Comparison of ENCODE assay signal across 8 cellular contexts in the genomic region with DNA sequence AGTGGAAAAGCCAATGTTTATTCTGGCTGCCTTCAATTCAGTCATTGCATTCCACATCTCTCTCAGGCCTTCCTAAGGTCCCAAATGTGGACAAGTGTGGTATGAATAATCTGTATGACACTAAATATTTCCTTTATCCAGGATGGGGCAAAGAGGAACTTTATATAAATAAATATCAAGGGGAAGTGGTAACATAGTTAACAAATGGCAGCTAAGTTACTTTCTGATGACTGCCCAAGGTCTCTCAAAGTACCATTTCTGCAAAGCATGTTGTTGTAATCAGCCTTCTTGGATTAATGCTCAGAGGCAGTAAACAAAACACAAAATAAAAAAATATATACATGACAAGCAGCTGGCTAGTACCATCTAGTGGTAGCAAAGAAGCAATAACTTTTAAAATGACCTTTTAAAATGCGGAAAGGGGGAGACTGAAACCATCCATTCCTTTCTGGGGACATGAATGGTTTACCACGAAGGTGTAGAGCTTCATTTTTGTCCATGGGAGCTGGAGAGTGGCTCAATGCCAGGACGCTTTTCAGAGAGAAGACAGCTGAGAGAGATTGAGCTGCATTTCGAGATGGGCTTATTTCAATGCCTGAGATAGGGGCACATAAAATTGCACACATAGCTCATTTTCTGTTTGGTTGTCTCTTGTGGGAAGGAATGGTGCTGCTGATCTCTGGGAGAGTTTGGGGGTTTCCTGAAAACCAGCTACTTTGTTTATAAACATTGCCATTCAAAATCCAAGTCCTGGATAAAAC.
A peak's percentile ranks its signal among the peaks of the same experiment; 100 is the strongest.
DNase-seq lines count a peak whose midpoint lies in the region; ATAC-seq and TF ChIP-seq lines count a peak whose summit lies in the region.

No MANE protein-coding gene starts in this region.

- ATAC-seq in HG03571 (IDR thresholded peaks at IDR 0.05; ENCODE audit: unreplicated experiment) = no peak
- ATAC-seq in GM21786 (IDR thresholded peaks at IDR 0.05; ENCODE audit: unreplicated experiment) = no peak

- H3K4me1 ChIP-seq in BE2C (no peaks in the 10 kb centered on the region), HEK293 (ENCODE audit: control insufficient read depth, insufficient read depth, low read length) (no peaks in the 10 kb centered on the region), left ventricle myocardium inferior (peaks cover 6% of the 10 kb centered on the region), thyroid gland (no peaks in the 10 kb centered on the region)

- DNase-seq in BE2C (no peak), SHP77 (lab: John Stamatoyannopoulos, UW) (peak; percentile 10 to 12), left ventricle myocardium inferior (no peak), thyroid gland (peak in 1 of 2 donors; percentile 10), activated T-cell treated with anti-CD3 and anti-CD28 coated beads for 4 hours (no peak)

- WGBS in thyroid gland, 2 donors = 24 to 37% methylated on average over 4 of the region's 4 CpGs

- H3K27me3 ChIP-seq in BE2C (no peaks in the 10 kb centered on the region), left ventricle myocardium inferior (ENCODE audit: low read depth) (no peaks in the 10 kb centered on the region), thyroid gland (no peaks in the 10 kb centered on the region)

- no peak for TF ChIP-seq POLR2A in thyroid gland (IDR thresholded peaks at IDR 0.05)

- H3K36me3 ChIP-seq in BE2C (no peaks in the 10 kb centered on the region), HEK293 (ENCODE audit: control insufficient read depth in 2 of 2, insufficient read depth in 1 of 2, low read length in 2 of 2) (no peaks in the 10 kb centered on the region), left ventricle myocardium inferior (no peaks in the 10 kb centered on the region), thyroid gland (no peaks in the 10 kb centered on the region)

- TF ChIP-seq CTCF in BE2C (IDR thresholded peaks at IDR 0.05; ENCODE audit: low read depth, low read length) (peak; percentile 67), HEK293 (tag by site-specific recombination; IDR thresholded peaks at IDR 0.05) (no peak), left ventricle myocardium inferior (IDR thresholded peaks at IDR 0.05; ENCODE audit: borderline replicate concordance) (peak; percentile 74), thyroid gland (IDR thresholded peaks at IDR 0.05) (peak in 5 of 6 experiments; percentile 39 to 72 (median 64))

- H3K9me3 ChIP-seq in BE2C = no peaks in the 10 kb centered on the region
- no peaks in the 10 kb centered on the region for H3K9me3 ChIP-seq in HEK293 (ENCODE audit: control insufficient read depth, insufficient read depth, low read depth, low read length)
- peaks cover 19% of the 10 kb centered on the region for H3K9me3 ChIP-seq in left ventricle myocardium inferior (replicated peaks)
- H3K9me3 ChIP-seq in thyroid gland = no peaks in the 10 kb centered on the region

- CTCF ChIA-PET in HEK293 (lab: Yijun Ruan, JAX) = interaction anchor here (0.5 to 1.4 kb wide), 8 partner anchors 14 to 571 kb away, joined by 3 to 8 read pairs (median 3); no protein-coding TSS in a partner anchor

- intact Hi-C loops in left ventricle myocardium inferior (cut with micrococcal nuclease) = no loop called here
- intact Hi-C loops in thyroid gland (cut with DNase I) = loop anchor here (10.0 kb wide), 1 partner anchor 142 kb away; no protein-coding TSS in a partner anchor

- H3K4me3 ChIP-seq in BE2C (ENCODE audit: low read depth, low read length) (peak overlapping the region; percentile 3; the same call in 1 of the 2 replicates), HEK293 (ENCODE audit: low read depth, low read length) (no peak overlapping the region), left ventricle myocardium inferior (no peak overlapping the region), thyroid gland (replicated peaks in 1 of 3) (no peak overlapping the region)

- POLR2A ChIA-PET in HEK293 (lab: Yijun Ruan, JAX) = no interaction called here

- H3K27ac ChIP-seq in HEK293 (ENCODE audit: extremely low read depth, low read depth, low read length) (no peak overlapping the region), left ventricle myocardium inferior (replicated peaks) (no peak overlapping the region), thyroid gland (no peak overlapping the region)

TF ChIP-seq in HEK293, 187 proteins besides CTCF, POLR2A, EP300 and RAD21:
- no peak for TF ChIP-seq ZNF747 (tag by site-specific recombination; IDR thresholded peaks at IDR 0.05)
- TF ChIP-seq ZNF654 (tag by site-specific recombination; IDR thresholded peaks at IDR 0.05; ENCODE audit: low read depth) = peak; percentile 67
- TF ChIP-seq, protein P1, sequence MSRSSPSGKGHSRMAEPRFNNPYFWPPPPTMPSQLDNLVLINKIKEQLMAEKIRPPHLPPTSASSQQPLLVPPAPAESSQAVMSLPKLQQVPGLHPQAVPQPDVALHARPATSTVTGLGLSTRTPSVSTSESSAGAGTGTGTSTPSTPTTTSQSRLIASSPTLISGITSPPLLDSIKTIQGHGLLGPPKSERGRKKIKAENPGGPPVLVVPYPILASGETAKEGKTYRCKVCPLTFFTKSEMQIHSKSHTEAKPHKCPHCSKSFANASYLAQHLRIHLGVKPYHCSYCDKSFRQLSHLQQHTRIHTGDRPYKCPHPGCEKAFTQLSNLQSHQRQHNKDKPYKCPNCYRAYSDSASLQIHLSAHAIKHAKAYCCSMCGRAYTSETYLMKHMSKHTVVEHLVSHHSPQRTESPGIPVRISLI (tag by site-specific recombination; IDR thresholded peaks at IDR 0.05) = peak; percentile 70; the same call in 1 of the 2 replicates
- no peak for TF ChIP-seq ZNF791 (tag by site-specific recombination; IDR thresholded peaks at IDR 0.05)
- TF ChIP-seq ZNF184 (tag by site-specific recombination; IDR thresholded peaks at IDR 0.05) = no peak
- TF ChIP-seq, protein P2, sequence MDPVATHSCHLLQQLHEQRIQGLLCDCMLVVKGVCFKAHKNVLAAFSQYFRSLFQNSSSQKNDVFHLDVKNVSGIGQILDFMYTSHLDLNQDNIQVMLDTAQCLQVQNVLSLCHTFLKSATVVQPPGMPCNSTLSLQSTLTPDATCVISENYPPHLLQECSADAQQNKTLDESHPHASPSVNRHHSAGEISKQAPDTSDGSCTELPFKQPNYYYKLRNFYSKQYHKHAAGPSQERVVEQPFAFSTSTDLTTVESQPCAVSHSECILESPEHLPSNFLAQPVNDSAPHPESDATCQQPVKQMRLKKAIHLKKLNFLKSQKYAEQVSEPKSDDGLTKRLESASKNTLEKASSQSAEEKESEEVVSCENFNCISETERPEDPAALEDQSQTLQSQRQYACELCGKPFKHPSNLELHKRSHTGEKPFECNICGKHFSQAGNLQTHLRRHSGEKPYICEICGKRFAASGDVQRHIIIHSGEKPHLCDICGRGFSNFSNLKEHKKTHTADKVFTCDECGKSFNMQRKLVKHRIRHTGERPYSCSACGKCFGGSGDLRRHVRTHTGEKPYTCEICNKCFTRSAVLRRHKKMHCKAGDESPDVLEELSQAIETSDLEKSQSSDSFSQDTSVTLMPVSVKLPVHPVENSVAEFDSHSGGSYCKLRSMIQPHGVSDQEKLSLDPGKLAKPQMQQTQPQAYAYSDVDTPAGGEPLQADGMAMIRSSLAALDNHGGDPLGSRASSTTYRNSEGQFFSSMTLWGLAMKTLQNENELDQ (tag by site-specific recombination; IDR thresholded peaks at IDR 0.05; ENCODE audit: low read depth) = no peak

Comparison
In these comparisons a context has a peak if more than half of its experiments do, and no peak if none do; other contexts are left out.
1. DNase-seq: peak in SHP77 (2 of 2); none in BE2C (single experiment), left ventricle myocardium inferior (single experiment) and activated T-cell treated with anti-CD3 and anti-CD28 coated beads for 4 hours (single experiment).